ENCODE assay signal across 14 cellular contexts in genomic region chr11:1584971-1585370, GRCh38. TPM values are rescaled to one million over a fixed set of nuclear protein-coding genes. Genes with fewer than 3 reads are reported as not detected.
DNase-seq lines count a peak whose midpoint lies in the region; ATAC-seq and TF ChIP-seq lines count a peak whose summit lies in the region.
"Not testable (repeated sequence)": the region's sequence is repeated elsewhere in the genome, so short reads cannot be mapped to it uniquely, and the experiment has no call there.
"Had no signal": no experiment of that assay in that cellular context is flagged by ENCODE, and none has a peak within 500 bp of the region (broad histone marks: within the 10 kb centered on the region; RNA-seq: fewer than 3 reads in every experiment).

Gene KRTAP5-1, minus strand, starts transcription at chr11:1585283. Its CDS starts 34 bp downstream, at chr11:1585249.

- DNase-seq in chondrocyte (ENCODE audit: low spot score), result peak; percentile 44
- DNase-seq in islet precursor cell, result peak; percentile 32
- DNase-seq in memory B cell (ENCODE audit: low spot score in 2 of 2), result not testable (repeated sequence)
- DNase-seq in spleen, result peak; percentile 42

- TF ChIP-seq POLR2A in spleen (IDR thresholded peaks at IDR 0.05), result not testable (repeated sequence)

- peak within 1 kb of the TSS in 10 of 11 experiments; percentile 54 to 86 (median 70); a peak in 16 of 22 replicates for H3K9ac ChIP-seq in BLaER1 treated with 17β-estradiol and CSF1 and Interleukin-3, amounts not matched to agents 10 nM and 100 nM

- H3K4me3 ChIP-seq in BLaER1 treated with 17β-estradiol and CSF1 and Interleukin-3, amounts not matched to agents 10 nM and 100 nM, result peak within 1 kb of the TSS in 5 of 10 experiments; percentile 0 to 51 (median 38); a peak in 7 of 20 replicates
- H3K4me3 ChIP-seq in spleen, result not testable (repeated sequence)

- H3K27me3 Mint-ChIP-seq in IgD-negative memory B cell, result peaks cover 14% of the 10 kb centered on the region
- not testable (repeated sequence) for H3K27me3 Mint-ChIP-seq in chondrocyte (ENCODE audit: low read depth); memory B cell

- H3K4me1 ChIP-seq in BLaER1 treated with 17β-estradiol and CSF1 and Interleukin-3, amounts not matched to agents 10 nM and 100 nM, result peaks cover 61 to 68% (median 65%) of the 10 kb centered on the region in 10 experiments
- peaks cover 3 to 20% (median 9%) of the 10 kb centered on the region in 6 donors for H3K4me1 ChIP-seq in spleen

- peak within 1 kb of the TSS in 2 of 3 donors; percentile 39 to 44 for H3K27ac Mint-ChIP-seq in IgD-negative memory B cell
- H3K27ac Mint-ChIP-seq in chondrocyte (ENCODE audit: unreplicated experiment); memory B cell: not testable (repeated sequence)

- H3K4me1 Mint-ChIP-seq in IgD-negative memory B cell (peaks cover 11 to 32% (median 32%) of the 10 kb centered on the region in 3 donors), memory B cell (peaks cover 29% of the 10 kb centered on the region)
- H3K4me1 Mint-ChIP-seq in chondrocyte (ENCODE audit: low read depth), result not testable (repeated sequence)

- peaks cover 11 to 52% (median 35%) of the 10 kb centered on the region in 11 experiments; a peak in 21 of 22 replicates for H3K9me3 ChIP-seq in BLaER1 treated with 17β-estradiol and CSF1 and Interleukin-3, amounts not matched to agents 10 nM and 100 nM (replicated peaks in 1 of 11)
- H3K9me3 ChIP-seq in spleen, result not testable (repeated sequence)

- H3K27ac ChIP-seq in BLaER1 treated with 17β-estradiol and CSF1 and Interleukin-3, amounts not matched to agents 10 nM and 100 nM, result peak within 1 kb of the TSS in 10 of 11 experiments; percentile 64 to 99 (median 96); a peak in 20 of 22 replicates
- H3K27ac ChIP-seq in spleen, result not testable (repeated sequence)

- H3K4me2 ChIP-seq in BLaER1 treated with 17β-estradiol and CSF1 and Interleukin-3, amounts not matched to agents 10 nM and 100 nM, result peak within 1 kb of the TSS; percentile 78 to 94 (median 85)

- H3K4me3 Mint-ChIP-seq in IgD-negative memory B cell (peak within 1 kb of the TSS in 2 of 4 donors; percentile 32 to 80), memory B cell (peak within 1 kb of the TSS; percentile 55)
- H3K4me3 Mint-ChIP-seq in chondrocyte (ENCODE audit: unreplicated experiment), result not testable (repeated sequence)

- H3K36me3 Mint-ChIP-seq in IgD-negative memory B cell; chondrocyte (ENCODE audit: low read depth); memory B cell: not testable (repeated sequence)

- not testable (repeated sequence) for H3K9me3 Mint-ChIP-seq in IgD-negative memory B cell; chondrocyte (ENCODE audit: low read depth); memory B cell

- WGBS in spleen, 5 donors, result 21 to 38% (median 32%) methylated on average over 5 to 7 of the region's 7 CpGs; no CpG with 5 or more reads in 1 of the 5 donors

- intact Hi-C loops in spleen (cut with DNase I; ENCODE audit: low total_unique reads), result not testable (repeated sequence)

- not testable (repeated sequence) for ATAC-seq in memory B cell (ENCODE audit: low read depth)

- peaks cover 0 to 34% (median 26%) of the 10 kb centered on the region in 11 experiments; a peak in 18 of 22 replicates for H3K27me3 ChIP-seq in BLaER1 treated with 17β-estradiol and CSF1 and Interleukin-3, amounts not matched to agents 10 nM and 100 nM
- H3K27me3 ChIP-seq in spleen (replicated peaks in 1 of 7), result peaks cover 0 to 61% (median 4%) of the 10 kb centered on the region in 7 donors

- not testable (repeated sequence) for H4K20me1 ChIP-seq in BLaER1 treated with 17β-estradiol and CSF1 and Interleukin-3, amounts not matched to agents 10 nM and 100 nM

- not testable (repeated sequence) for TF ChIP-seq CTCF in chondrocyte (IDR thresholded peaks at IDR 0.05); spleen (IDR thresholded peaks at IDR 0.05 in 8 of 11, conservative IDR thresholded peaks at IDR 0.05 in 3 of 11)

- not testable (repeated sequence) for H3K36me3 ChIP-seq in BLaER1 treated with 17β-estradiol and CSF1 and Interleukin-3, amounts not matched to agents 10 nM and 100 nM; spleen

RNA-seq across cellular contexts. Expression of gene KRTAP5-1, which starts in this region (rescaled TPM):
- polyA plus RNA-seq in IgD-negative memory B cell (not detected), spleen (not detected)
- total RNA-seq in chondrocyte (not detected in 3 replicates), spleen (not detected)
- total RNA-seq: Calu3; CD4-positive, CD25-positive, alpha-beta regulatory T cell; Daoy; G401; GM23338; H4; H9 had no signal
- polyA plus RNA-seq: A549; CD4-positive, CD25-positive, alpha-beta regulatory T cell; GM23338 had no signal

Comparison
In these comparisons a context has a peak if more than half of its experiments do, and no peak if none do; other contexts are left out.
1. Peak in DNase-seq in chondrocyte; RNA of the gene not detected or under 1 TPM.
2. Peak in DNase-seq in spleen; RNA of the gene not detected or under 1 TPM.